In genomic region chr20:58459058-58459743, GRCh38 we compare ENCODE assay signal across 14 cellular contexts. TPM values are rescaled to one million over a fixed set of nuclear protein-coding genes. Genes with fewer than 3 reads are reported as not detected.
DNase-seq lines count a peak whose midpoint lies in the region; ATAC-seq lines count a peak whose summit lies in the region.
"Had no signal": no experiment of that assay in that cellular context is flagged by ENCODE, and none has a peak within 500 bp of the region (broad histone marks: within the 10 kb centered on the region; RNA-seq: fewer than 3 reads in every experiment).

No MANE protein-coding gene starts in this region.

- H3K36me3 Mint-ChIP-seq in activated T-cell treated with anti-CD3 and anti-CD28 coated beads, Interleukin-2, amount 50 U/mL, for 72 hours (ENCODE audit: insufficient read depth in 2 of 2): peaks cover 4 to 7% of the 10 kb centered on the region in 2 donors

- H3K9me3 Mint-ChIP-seq in activated T-cell treated with anti-CD3 and anti-CD28 coated beads, Interleukin-2, amount 50 U/mL, for 72 hours: peaks cover 4 to 5% of the 10 kb centered on the region in 2 donors

- H3K36me3 ChIP-seq in Karpas-422 (ENCODE audit: insufficient read depth, low read length): no peaks in the 10 kb centered on the region

- no peak overlapping the region for H3K4me3 Mint-ChIP-seq in activated T-cell treated with anti-CD3 and anti-CD28 coated beads, Interleukin-2, amount 50 U/mL, for 72 hours
- H3K4me3 Mint-ChIP-seq: endodermal cell, type B pancreatic cell had no signal

- DNase-seq in MV-4-11 (lab: John Stamatoyannopoulos, UW) (peak; percentile 11), AML-193 (lab: John Stamatoyannopoulos, UW) (no peak), head of caudate nucleus (no peak), Karpas-422 (no peak)
- DNase-seq in activated T-cell treated with anti-CD3 and anti-CD28 coated beads, Interleukin-2, amount 50 U/mL, for 72 hours: no peak
- DNase-seq: aorta, endodermal cell, hippocampal formation, MG63 had no signal

- H3K27ac ChIP-seq in Karpas-422 (ENCODE audit: low read length): no peak overlapping the region

- H4K20me1 ChIP-seq in Karpas-422 (ENCODE audit: insufficient read depth, low read depth, low read length): peaks cover 9% of the 10 kb centered on the region

- peaks cover 22% of the 10 kb centered on the region for H3K4me1 ChIP-seq in Karpas-422 (ENCODE audit: low read length)

- H3K27me3 ChIP-seq in Karpas-422 (ENCODE audit: low read length): no peaks in the 10 kb centered on the region
- H3K27me3 ChIP-seq: MG63 had no signal

- H3K9me2 ChIP-seq in Karpas-422 (replicated peaks; ENCODE audit: insufficient read depth, low read length): no peaks in the 10 kb centered on the region

- H3K79me2 ChIP-seq in Karpas-422 (ENCODE audit: low read length): no peaks in the 10 kb centered on the region

- H2AFZ ChIP-seq in Karpas-422 (ENCODE audit: low read length): no peak overlapping the region

- no peak overlapping the region for H3K4me2 ChIP-seq in Karpas-422 (ENCODE audit: low read depth, low read length, poor library complexity, severe bottlenecking)

- H3K9me3 ChIP-seq in Karpas-422 (ENCODE audit: low read length): no peaks in the 10 kb centered on the region

- H3K4me3 ChIP-seq in GM08714 (ENCODE audit: low read length) (peak overlapping the region; percentile 19; the same call in 1 of the 2 replicates), Karpas-422 (ENCODE audit: low read length) (no peak overlapping the region)
- H3K4me3 ChIP-seq: MG63 had no signal

- H3K9ac ChIP-seq in Karpas-422 (ENCODE audit: low read length): no peak overlapping the region

- H3K27me3 Mint-ChIP-seq in activated T-cell treated with anti-CD3 and anti-CD28 coated beads, Interleukin-2, amount 50 U/mL, for 72 hours (ENCODE audit: low read depth): no peaks in the 10 kb centered on the region
- H3K27me3 Mint-ChIP-seq: type B pancreatic cell had no signal

- intact Hi-C loops in head of caudate nucleus (cut with DNase I): no loop called here

- no peak overlapping the region for H3K27ac Mint-ChIP-seq in activated T-cell treated with anti-CD3 and anti-CD28 coated beads, Interleukin-2, amount 50 U/mL, for 72 hours
- H3K27ac Mint-ChIP-seq: endodermal cell, type B pancreatic cell had no signal

- ATAC-seq in GM19452 (IDR thresholded peaks at IDR 0.05; ENCODE audit: unreplicated experiment) (peak; percentile 18), HG02943 (IDR thresholded peaks at IDR 0.05; ENCODE audit: low read depth, unreplicated experiment) (peak; percentile 15)
- no peak for ATAC-seq in activated T-cell treated with anti-CD3 and anti-CD28 coated beads, Interleukin-2, amount 50 U/mL, for 72 hours (replicated peaks in 1 of 2)

- H3K4me1 Mint-ChIP-seq in activated T-cell treated with anti-CD3 and anti-CD28 coated beads, Interleukin-2, amount 50 U/mL, for 72 hours (ENCODE audit: low read depth): peaks cover 12% of the 10 kb centered on the region

RNA-seq across cellular contexts. Expression of gene APCDD1L, which starts 56.0 kb away (rescaled TPM):
- total RNA-seq in activated T-cell treated with anti-CD3 and anti-CD28 coated beads, Interleukin-2, amount 50 U/mL, for 72 hours: not detected
- not detected in 2 replicates for total RNA-seq in Karpas-422 (2014; rRNA removed; shearing (Covaris generic); ENCODE audit: low replicate concordance)
- total RNA-seq: T-helper 1 cell treated with Interleukin-12 subunit alpha and Interleukin-12 subunit beta and Interleukin-4 antibody, amounts not matched to agents 30 ng/mL and 1 ng/mL, for 36 hours had no signal

Comparison
In these comparisons a context has a peak if more than half of its experiments do, and no peak if none do; other contexts are left out.
1. ATAC-seq: peak in GM19452 (single experiment) and HG02943 (single experiment); none in activated T-cell treated with anti-CD3 and anti-CD28 coated beads, Interleukin-2, amount 50 U/mL, for 72 hours (0 of 2).